ENCODE assay signal across 24 cellular contexts in genomic region chr10:129790710-129791446, GRCh38.
DNase-seq lines count a peak whose midpoint lies in the region; ATAC-seq and TF ChIP-seq lines count a peak whose summit lies in the region.
"Had no signal": no experiment of that assay in that cellular context is flagged by ENCODE, and none has a peak within 500 bp of the region (broad histone marks: within the 10 kb centered on the region; RNA-seq: fewer than 3 reads in every experiment).

No MANE protein-coding gene starts in this region.

- H3K36me3 ChIP-seq in endodermal cell (ENCODE audit: control insufficient read depth, insufficient read depth, low read length) (no peaks in the 10 kb centered on the region), Peyer's patch (no peaks in the 10 kb centered on the region)
- H3K36me3 ChIP-seq: BE2C, neutrophil had no signal

- H3K9ac ChIP-seq in endodermal cell (ENCODE audit: extremely low read depth, low read length, poor library complexity, severe bottlenecking): no peak overlapping the region

- TF ChIP-seq CTCF in endodermal cell (conservative IDR thresholded peaks at IDR 0.05) (no peak), Peyer's patch (IDR thresholded peaks at IDR 0.05) (no peak)

- H3K4me3 Mint-ChIP-seq in endodermal cell: no peak overlapping the region
- H3K4me3 Mint-ChIP-seq: IgD-negative memory B cell had no signal

- H3K27ac Mint-ChIP-seq in endodermal cell: no peak overlapping the region
- H3K27ac Mint-ChIP-seq: IgD-negative memory B cell had no signal

- H3K4me1 ChIP-seq in endodermal cell (ENCODE audit: control insufficient read depth, insufficient read depth, low read length) (no peaks in the 10 kb centered on the region), Peyer's patch (no peaks in the 10 kb centered on the region)
- H3K4me1 ChIP-seq: BE2C, psoas muscle had no signal

- DNase-seq in NCI-H748 (lab: John Stamatoyannopoulos, UW; ENCODE audit: unreplicated experiment) (peak; percentile 51), NCI-H748 treated with DMSO at 0.1 percent for 48 hours (lab: John Stamatoyannopoulos, UW) (no peak), NCI-H1105 treated with DMSO at 0.1 percent for 48 hours (lab: John Stamatoyannopoulos, UW) (peak; percentile 79), endodermal cell (peak; percentile 36), stromal cell of bone marrow (ENCODE audit: low read depth) (peak; percentile 11), Peyer's patch (no peak), islet precursor cell (no peak)
- DNase-seq: activated CD4-positive, alpha-beta T cell treated with anti-CD3 and anti-CD28 coated beads for 4 hours; activated CD8-positive, alpha-beta memory T cell treated with anti-CD3 and anti-CD28 coated beads for 24 hours; activated gamma-delta T cell treated with Interleukin-2 at 50 U/mL for 16 hours; activated T-cell treated with anti-CD3 and anti-CD28 coated beads, Interleukin-2, amount 50 U/mL, for 1 hour; BE2C; DND-41; head of caudate nucleus; MM.1S; NCI-H2081; psoas muscle; small intestine; substantia nigra; T-helper 2 cell had no signal

- 92 to 95% methylated on average over 14 to 17 of the region's 17 CpGs for WGBS in endodermal cell (ENCODE audit: insufficient coverage in 1 of 2, insufficient read length in 1 of 2), 2 experiments

- peaks cover 9% of the 10 kb centered on the region for H3K36me3 Mint-ChIP-seq in endodermal cell (ENCODE audit: low read depth)

- H3K4me3 ChIP-seq in endodermal cell (ENCODE audit: low read length) (no peak overlapping the region), Peyer's patch (no peak overlapping the region)
- H3K4me3 ChIP-seq: psoas muscle, SK-N-MC had no signal

- ATAC-seq in GM19455 (IDR thresholded peaks at IDR 0.05; ENCODE audit: unreplicated experiment): no peak
- ATAC-seq: psoas muscle had no signal

- H3K27ac ChIP-seq in endodermal cell (ENCODE audit: low read depth, low read length) (no peak overlapping the region), Peyer's patch (no peak overlapping the region)
- H3K27ac ChIP-seq: neutrophil, psoas muscle, SK-N-MC had no signal

- peaks cover 9% of the 10 kb centered on the region for H3K9me3 Mint-ChIP-seq in endodermal cell

- peaks cover 4% of the 10 kb centered on the region for H3K4me1 Mint-ChIP-seq in endodermal cell
- H3K4me1 Mint-ChIP-seq: IgD-negative memory B cell had no signal

- no peak for TF ChIP-seq POLR2A in Peyer's patch (IDR thresholded peaks at IDR 0.05)

- H3K27me3 ChIP-seq in endodermal cell (ENCODE audit: control insufficient read depth, insufficient read depth, low read length, poor library complexity, severe bottlenecking) (no peaks in the 10 kb centered on the region), Peyer's patch (no peaks in the 10 kb centered on the region)
- H3K27me3 ChIP-seq: BE2C, neutrophil had no signal

- no peaks in the 10 kb centered on the region for H3K27me3 Mint-ChIP-seq in endodermal cell (ENCODE audit: insufficient read depth)
- H3K27me3 Mint-ChIP-seq: IgD-negative memory B cell had no signal

- H3K9me3 ChIP-seq in endodermal cell (ENCODE audit: control insufficient read depth, low read length) (no peaks in the 10 kb centered on the region), Peyer's patch (peaks cover 0 to 5% (median 0%) of the 10 kb centered on the region in 4 donors)
- H3K9me3 ChIP-seq: BE2C, neutrophil, psoas muscle had no signal

Comparison
In these comparisons a context has a peak if more than half of its experiments do, and no peak if none do; other contexts are left out.
1. DNase-seq: peak in NCI-H748 (single experiment), NCI-H1105 treated with DMSO at 0.1 percent for 48 hours (single experiment), endodermal cell (single experiment) and stromal cell of bone marrow (single experiment); none in NCI-H748 treated with DMSO at 0.1 percent for 48 hours (single experiment), Peyer's patch (0 of 3) and islet precursor cell (single experiment).